In genomic region chr13:30408319-30409101, GRCh38 we compare ENCODE assay signal across 8 cellular contexts. TPM values are rescaled to one million over a fixed set of nuclear protein-coding genes. Genes with fewer than 3 reads are reported as not detected.
DNase-seq lines count a peak whose midpoint lies in the region; ATAC-seq and TF ChIP-seq lines count a peak whose summit lies in the region.

No MANE protein-coding gene starts in this region.

- TF ChIP-seq POLR2A in gastroesophageal sphincter (IDR thresholded peaks at IDR 0.05) = peak in 1 of 2 donors; percentile 5

- intact Hi-C loops in activated naive CD4-positive, alpha-beta T cell treated with anti-CD3 and anti-CD28 coated beads for 36 hours (cut with micrococcal nuclease) = loop anchor here (1.0 to 5.0 kb wide), 11 partner anchors 13 to 456 kb away; partner anchors contain the start of genes KATNAL1, UBE2L5 and USPL1

- no peaks in the 10 kb centered on the region for H3K27me3 ChIP-seq in gastroesophageal sphincter
- H3K27me3 ChIP-seq in neutrophil = no peaks in the 10 kb centered on the region

- no peak for DNase-seq in AG09309 (ENCODE audit: low read depth)
- peak; percentile 89 for DNase-seq in RPMI8226
- peak; percentile 96 for DNase-seq in activated naive CD4-positive, alpha-beta T cell treated with anti-CD3 and anti-CD28 coated beads for 36 hours
- DNase-seq in substantia nigra (lab: John Stamatoyannopoulos, UW) = peak; percentile 50 to 94 (median 84)

- H3K4me1 Mint-ChIP-seq in activated naive CD4-positive, alpha-beta T cell treated with anti-CD3 and anti-CD28 coated beads for 36 hours (ENCODE audit: low read depth) = peaks cover 10% of the 10 kb centered on the region

- H3K27ac ChIP-seq in gastroesophageal sphincter = peak overlapping the region; percentile 77 to 89 (median 85)
- H3K27ac ChIP-seq in neutrophil = peak overlapping the region; percentile 85
- H3K27ac ChIP-seq in substantia nigra (ENCODE audit: low read depth, low read length, poor library complexity, severe bottlenecking) = peak overlapping the region; percentile 73

- H3K27ac Mint-ChIP-seq in activated naive CD4-positive, alpha-beta T cell treated with anti-CD3 and anti-CD28 coated beads for 36 hours = no peak overlapping the region

- 55 to 58% methylated on average over 8 to 11 of the region's 51 CpGs for WGBS in gastroesophageal sphincter (ENCODE audit: low coverage in 1 of 2), 2 donors

- H3K4me3 ChIP-seq in AG09309 (ENCODE audit: control insufficient read depth, low read depth, low read length) (peak overlapping the region; percentile 19), gastroesophageal sphincter (peak overlapping the region; percentile 9 to 46), neutrophil (ENCODE audit: low read depth in 1 of 2, low read length in 1 of 2) (peak overlapping the region; percentile 74 to 79)

- H3K36me3 Mint-ChIP-seq in activated naive CD4-positive, alpha-beta T cell treated with anti-CD3 and anti-CD28 coated beads for 36 hours (ENCODE audit: low read depth) = no peaks in the 10 kb centered on the region

- no peak for TF ChIP-seq EP300 in gastroesophageal sphincter (IDR thresholded peaks at IDR 0.05)

- CTCF ChIA-PET in activated naive CD4-positive, alpha-beta T cell treated with anti-CD3 and anti-CD28 coated beads for 36 hours (lab: Charles Lee) = interaction anchor here (0.7 to 1.5 kb wide), 7 partner anchors 10 to 636 kb away, joined by 3 to 6 read pairs (median 3); partner anchors contain the start of gene USPL1

- ATAC-seq in GM19035 (IDR thresholded peaks at IDR 0.05; ENCODE audit: unreplicated experiment) (peak; percentile 91), HG03342 (IDR thresholded peaks at IDR 0.05; ENCODE audit: unreplicated experiment) (peak; percentile 90), gastroesophageal sphincter (peak; percentile 93)

- TF ChIP-seq CTCF in AG09309 (IDR thresholded peaks at IDR 0.05; ENCODE audit: control insufficient read depth, insufficient read depth, low read depth, low read length, missing control alignments) = peak; percentile 69
- peak; percentile 89 to 95 (median 91) for TF ChIP-seq CTCF in gastroesophageal sphincter (IDR thresholded peaks at IDR 0.05)
- TF ChIP-seq CTCF in neutrophil (IDR thresholded peaks at IDR 0.05) = peak; percentile 99

- no peaks in the 10 kb centered on the region for H3K27me3 Mint-ChIP-seq in activated naive CD4-positive, alpha-beta T cell treated with anti-CD3 and anti-CD28 coated beads for 36 hours (ENCODE audit: low read depth)

- peak overlapping the region; percentile 49 for H3K4me3 Mint-ChIP-seq in activated naive CD4-positive, alpha-beta T cell treated with anti-CD3 and anti-CD28 coated beads for 36 hours

- H3K4me1 ChIP-seq in gastroesophageal sphincter (peaks cover 0 to 42% (median 12%) of the 10 kb centered on the region in 3 donors), neutrophil (ENCODE audit: control insufficient read depth in 1 of 2, insufficient read depth in 1 of 2, low read depth in 1 of 2, low read length in 1 of 2) (peaks cover 48 to 49% of the 10 kb centered on the region in 2 experiments)

- H3K36me3 ChIP-seq in gastroesophageal sphincter (no peaks in the 10 kb centered on the region), neutrophil (no peaks in the 10 kb centered on the region)

- no peaks in the 10 kb centered on the region for H3K9me3 Mint-ChIP-seq in activated naive CD4-positive, alpha-beta T cell treated with anti-CD3 and anti-CD28 coated beads for 36 hours

- H3K9me3 ChIP-seq in gastroesophageal sphincter (no peaks in the 10 kb centered on the region), neutrophil (no peaks in the 10 kb centered on the region)

RNA-seq across cellular contexts. Expression of gene UBE2L5, which starts 13.8 kb away (rescaled TPM):
- not detected for total RNA-seq in activated naive CD4-positive, alpha-beta T cell treated with anti-CD3 and anti-CD28 coated beads for 36 hours
- total RNA-seq in gastroesophageal sphincter = under 1 TPM in 1 of 4 donors, not detected in 3; 0.31 TPM

RNA-seq across cellular contexts. Expression of gene HMGB1, which starts 57.2 kb away (rescaled TPM):
- total RNA-seq in activated naive CD4-positive, alpha-beta T cell treated with anti-CD3 and anti-CD28 coated beads for 36 hours = 100 to 1,000 TPM; 686 to 722 TPM
- 100 to 1,000 TPM; 255 to 350 (median 337) TPM for total RNA-seq in gastroesophageal sphincter

Comparison
In these comparisons a context has a peak if more than half of its experiments do, and no peak if none do; other contexts are left out.
1. H3K4me3 ChIP-seq: peak in every context shown above with its lines; median percentile 76 in neutrophil; 28 in gastroesophageal sphincter; 19 in AG09309.